9 cellular contexts compared by ENCODE assay signal in the genomic region with DNA sequence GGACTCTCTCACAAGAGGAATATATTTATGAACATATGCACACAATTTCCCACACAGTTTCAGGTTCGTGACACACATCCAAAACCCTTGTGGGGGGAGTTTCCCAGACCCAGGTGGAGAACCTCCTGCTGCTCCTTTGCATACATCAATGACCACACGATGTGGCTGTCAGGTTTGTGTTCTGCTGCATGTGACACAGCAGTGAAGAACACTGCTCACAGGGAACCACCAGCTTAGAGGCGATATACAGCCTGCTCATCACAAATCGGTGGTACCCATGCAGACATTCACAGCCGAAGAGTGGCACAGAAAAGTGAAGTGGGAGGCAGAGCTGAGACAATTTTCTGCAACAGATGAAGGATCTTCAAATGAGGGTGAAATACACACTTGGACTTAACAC.
A peak's percentile ranks its signal among the peaks of the same experiment; 100 is the strongest.
DNase-seq lines count a peak whose midpoint lies in the region; ATAC-seq and TF ChIP-seq lines count a peak whose summit lies in the region.
"Had no signal": no experiment of that assay in that cellular context is flagged by ENCODE, and none has a peak within 500 bp of the region (broad histone marks: within the 10 kb centered on the region; RNA-seq: fewer than 3 reads in every experiment).

No MANE protein-coding gene starts in this region.

- H3K4me3 Mint-ChIP-seq in T-cell = no peak overlapping the region

- DNase-seq in GM20000 (ENCODE audit: low spot score) (peak; percentile 58), inferior parietal cortex (ENCODE audit: extremely low spot score) (peak; percentile 29), foreskin fibroblast (no peak), H7 (no peak), T-cell (no peak), NCI-H446 (lab: John Stamatoyannopoulos, UW) (no peak)
- DNase-seq: heart right ventricle had no signal

- H3K9me3 Mint-ChIP-seq in T-cell = no peaks in the 10 kb centered on the region

- H3K4me1 Mint-ChIP-seq in T-cell = peaks cover 0 to 4% (median 2%) of the 10 kb centered on the region in 3 donors

- no peak overlapping the region for H3K27ac Mint-ChIP-seq in T-cell

- H3K36me3 ChIP-seq in H7 (replicated peaks; ENCODE audit: control insufficient read depth, insufficient read depth, low read length) = no peaks in the 10 kb centered on the region

- ATAC-seq in GM18511 (IDR thresholded peaks at IDR 0.05; ENCODE audit: unreplicated experiment) = peak; percentile 92
- peak; percentile 83 for ATAC-seq in HG03196 (IDR thresholded peaks at IDR 0.05; ENCODE audit: unreplicated experiment)
- ATAC-seq in T-cell (replicated peaks in 1 of 4) = no peak
- ATAC-seq: heart right ventricle had no signal

- POLR2A ChIA-PET in T-cell (lab: Charles Lee) = interaction anchor here (0.6 to 0.7 kb wide), 2 partner anchors 307 to 480 kb away, joined by 3 to 6 read pairs; no protein-coding TSS in a partner anchor

- H3K36me3 Mint-ChIP-seq in T-cell = peaks cover 42% of the 10 kb centered on the region

- CTCF ChIA-PET in T-cell (lab: Charles Lee) = interaction anchor here in 1 of 2 donors (0.7 kb wide), 1 partner anchor 563 kb away, joined by 3 read pairs; no protein-coding TSS in a partner anchor

- no peak for TF ChIP-seq CTCF in GM20000 (IDR thresholded peaks at IDR 0.05; ENCODE audit: extremely low read depth, missing control alignments)
- TF ChIP-seq CTCF in foreskin fibroblast (IDR thresholded peaks at IDR 0.05; ENCODE audit: low read depth, low read length) = no peak

- H3K4me3 ChIP-seq in foreskin fibroblast (ENCODE audit: low read depth in 1 of 2, low read length in 2 of 2) = no peak overlapping the region
- H3K4me3 ChIP-seq in H7 (ENCODE audit: insufficient read depth, low read depth, low read length) = no peak overlapping the region
- H3K4me3 ChIP-seq: heart right ventricle had no signal

- no peaks in the 10 kb centered on the region for H3K27me3 ChIP-seq in H7 (ENCODE audit: control insufficient read depth, insufficient read depth, low read length)
- H3K27me3 ChIP-seq: heart right ventricle had no signal

- H3K27me3 Mint-ChIP-seq in T-cell = no peaks in the 10 kb centered on the region

Comparison
In these comparisons a context has a peak if more than half of its experiments do, and no peak if none do; other contexts are left out.
1. ATAC-seq: peak in GM18511 (single experiment) and HG03196 (single experiment); none in T-cell (0 of 4).
2. DNase-seq: peak in GM20000 (single experiment) and inferior parietal cortex (single experiment); none in foreskin fibroblast (0 of 2), H7 (single experiment), T-cell (0 of 34) and NCI-H446 (0 of 2).